Comparison of ENCODE assay signal across 24 cellular contexts in the genomic region with DNA sequence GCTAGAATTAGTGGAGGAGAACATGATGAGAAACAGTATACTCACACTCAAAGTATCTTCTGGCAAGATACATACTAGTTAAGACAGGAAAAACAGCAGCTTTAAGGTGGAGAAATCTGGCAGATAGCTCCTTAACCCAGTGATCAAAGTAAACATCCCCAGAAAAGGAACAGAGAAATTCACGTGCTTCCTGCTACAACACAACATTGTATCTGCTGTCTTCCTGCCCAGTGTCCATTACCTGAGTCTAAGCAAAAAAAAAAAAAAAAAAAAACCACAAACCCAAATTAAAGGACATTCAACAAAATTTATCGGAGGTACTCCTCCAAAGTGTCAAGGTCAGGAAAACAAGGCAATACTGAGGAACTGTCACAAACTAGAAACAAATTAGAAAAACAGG. TPM values are rescaled to one million over a fixed set of nuclear protein-coding genes. Genes with fewer than 3 reads are reported as not detected.
"Had no signal": no experiment of that assay in that cellular context is flagged by ENCODE, and none has a peak within 500 bp of the region (broad histone marks: within the 10 kb centered on the region; RNA-seq: fewer than 3 reads in every experiment).

No MANE protein-coding gene starts in this region.

- H3K27ac ChIP-seq: dorsolateral prefrontal cortex, esophagus squamous epithelium, lower lobe of right lung, neutrophil, pancreas, right lobe of liver, stomach, thyroid gland, vagina had no signal

- ATAC-seq: left ventricle myocardium superior; lower lobe of right lung; pancreas; right lobe of liver; stimulated activated effector memory CD8-positive, alpha-beta T cell treated with anti-CD3 and anti-CD28 coated beads, Interleukin-12 subunit alpha, Interleukin-12 subunit beta, amount 100 ng/mL, for 72 hours had no signal

- H3K4me2 ChIP-seq: smooth muscle cell had no signal

- H3K4me1 ChIP-seq: lower lobe of right lung, pancreas, right lobe of liver had no signal

- H3K4me3 ChIP-seq: dorsolateral prefrontal cortex, esophagus squamous epithelium, lower lobe of right lung, pancreas, right lobe of liver, smooth muscle cell, stomach, thyroid gland, vagina had no signal

- DNase-seq: dorsolateral prefrontal cortex; effector CD8-positive, alpha-beta T cell; esophagus squamous epithelium; foreskin melanocyte; hypothalamus; immature natural killer cell; left ventricle myocardium superior; lower lobe of right lung; natural killer cell; pancreas; right lobe of liver; stimulated activated CD4-positive, alpha-beta T cell treated with anti-CD3 and anti-CD28 coated beads, Interleukin-12 subunit alpha, Interleukin-12 subunit beta, amount 100 ng/mL, for 4 hours; stimulated activated CD4-positive, alpha-beta T cell treated with anti-CD3 and anti-CD28 coated beads, Interleukin-1b, Interleukin-23, amount 100 ng/mL, for 48 hours; stimulated activated CD4-positive, alpha-beta T cell treated with anti-CD3 and anti-CD28 coated beads, Interleukin-4, amount 100 ng/mL, for 1 hour; stimulated activated naive CD4-positive, alpha-beta T cell treated with Interleukin-2 at 50 U/mL for 16 hours; stomach; thyroid gland; trophoblast cell had no signal

- H3K27me3 ChIP-seq: pancreas, right lobe of liver, stomach, thyroid gland, vagina had no signal

- H3K36me3 ChIP-seq: esophagus squamous epithelium, lower lobe of right lung, neutrophil, pancreas, right lobe of liver, stomach, thyroid gland, vagina had no signal

- H3K9me3 ChIP-seq: esophagus squamous epithelium, lower lobe of right lung, neutrophil, pancreas, right lobe of liver, stomach, thyroid gland, vagina had no signal

RNA-seq across cellular contexts. Expression of a gene that starts 38.3 kb away (rescaled TPM):
- total RNA-seq: endothelial cell of umbilical vein, mononuclear cell had no signal
- polyA plus RNA-seq: endothelial cell of umbilical vein, immature natural killer cell had no signal
